10 cellular contexts compared by ENCODE assay signal in genomic region chr5:179313849-179314521, GRCh38. TPM values are rescaled to one million over a fixed set of nuclear protein-coding genes. Genes with fewer than 3 reads are reported as not detected.
A peak's percentile ranks its signal among the peaks of the same experiment; 100 is the strongest.
DNase-seq lines count a peak whose midpoint lies in the region; ATAC-seq and TF ChIP-seq lines count a peak whose summit lies in the region.
"Had no signal": no experiment of that assay in that cellular context is flagged by ENCODE, and none has a peak within 500 bp of the region (broad histone marks: within the 10 kb centered on the region; RNA-seq: fewer than 3 reads in every experiment).

No MANE protein-coding gene starts in this region.

- TF ChIP-seq EP300 in transverse colon (IDR thresholded peaks at IDR 0.05; ENCODE audit: low read depth): no peak

- no peaks in the 10 kb centered on the region for H3K79me2 ChIP-seq in PC-3 (ENCODE audit: low read length)

- H3K36me3 ChIP-seq in transverse colon (no peaks in the 10 kb centered on the region), PC-3 (ENCODE audit: low read depth, low read length) (no peaks in the 10 kb centered on the region)

- H3F3A ChIP-seq in PC-3 (ENCODE audit: low read length, unreplicated experiment): no peaks in the 10 kb centered on the region

- in situ Hi-C loops in transverse colon (cut with MboI; ENCODE audit: low pct_ligation_motif_present in 1 of 4, low pct_unique_long_range_greater_than_20kb in 1 of 4, low sequenced_read_pairs in 3 of 4): no loop called here

- H3K27me3 ChIP-seq in transverse colon (no peaks in the 10 kb centered on the region), PC-3 (ENCODE audit: low read length) (peaks cover 14% of the 10 kb centered on the region; the same call in 1 of the 2 replicates)

- no peak overlapping the region for H3K9ac ChIP-seq in PC-3 (ENCODE audit: low read length)

- POLR2A ChIA-PET in PC-3 (lab: Charles Lee; ENCODE audit: unreplicated experiment): no interaction called here

- intact Hi-C loops in transverse colon (cut with DNase I; ENCODE audit: low total_unique reads) (no loop called here), PC-3 (cut with micrococcal nuclease) (no loop called here)

- no peaks in the 10 kb centered on the region for H4K20me1 ChIP-seq in PC-3 (ENCODE audit: low read length)

- 79% methylated on average over 24 of the region's 31 CpGs; no CpG with 5 or more reads in 1 of the 2 donors for WGBS in transverse colon (ENCODE audit: low coverage in 1 of 2), 2 donors

- no peak overlapping the region for H2AFZ ChIP-seq in PC-3 (ENCODE audit: low read length)

- no peak for ATAC-seq in GM18873 (IDR thresholded peaks at IDR 0.05; ENCODE audit: low FRiP score, unreplicated experiment)
- no peak for ATAC-seq in PC-3
- ATAC-seq: activated CD4-positive, CD25-positive, alpha-beta regulatory T cell treated with anti-CD3 and anti-CD28 coated beads, Interleukin-2, amount 50 U/mL, for 24 hours; naive thymus-derived CD8-positive, alpha-beta T cell; stimulated activated naive B cell treated with anti-CD40 and anti-IgM and Interleukin-4, amounts not matched to agents 10 μg/mL and 1 μg/mL and 100 μg/mL, for 72 hours had no signal

- no peak overlapping the region for H3K4me3 ChIP-seq in transverse colon
- no peak overlapping the region for H3K4me3 ChIP-seq in PC-3 (ENCODE audit: low read length)

- CTCF ChIA-PET in PC-3 (lab: Charles Lee): no interaction called here

- H3K9me2 ChIP-seq in PC-3 (replicated peaks; ENCODE audit: low read length): no peaks in the 10 kb centered on the region

- no peak overlapping the region for H3K4me2 ChIP-seq in PC-3 (ENCODE audit: low read length)

- TF ChIP-seq CTCF in transverse colon (IDR thresholded peaks at IDR 0.05) (no peak), PC-3 (conservative IDR thresholded peaks at IDR 0.05; ENCODE audit: low read depth, low read length) (no peak)

- no peak for TF ChIP-seq POLR2A in transverse colon (IDR thresholded peaks at IDR 0.05)

- peaks cover 0 to 6% (median 4%) of the 10 kb centered on the region in 4 donors for H3K4me1 ChIP-seq in transverse colon
- no peaks in the 10 kb centered on the region for H3K4me1 ChIP-seq in PC-3 (ENCODE audit: insufficient read depth, low read length)

- DNase-seq in NCI-H1092 (lab: John Stamatoyannopoulos, UW) (peak; percentile 61), dedifferentiated amniotic fluid mesenchymal stem cell (ENCODE audit: extremely low spot score) (peak; percentile 71), medulla oblongata (ENCODE audit: extremely low spot score) (peak; percentile 57), transverse colon (peak; percentile 57), PC-3 (no peak)
- no peak for DNase-seq in stimulated activated naive CD4-positive, alpha-beta T cell treated with Interleukin-2 at 50 U/mL for 16 hours (lab: John Stamatoyannopoulos, UW)
- DNase-seq: stimulated activated naive B cell treated with anti-CD40 and anti-IgM and Interleukin-4, amounts not matched to agents 10 μg/mL and 1 μg/mL and 100 μg/mL, for 72 hours had no signal

- peak overlapping the region; percentile 46 to 61 (median 50) for H3K27ac ChIP-seq in transverse colon
- H3K27ac ChIP-seq in PC-3 (ENCODE audit: low read length): no peak overlapping the region

- no peaks in the 10 kb centered on the region for H3K9me3 ChIP-seq in transverse colon
- H3K9me3 ChIP-seq in PC-3 (ENCODE audit: low read length): no peaks in the 10 kb centered on the region

- BruUV-seq in PC-3 (replicated peaks; lab: Mats Ljungman, UMichigan): no TSS peak

RNA-seq across cellular contexts. Expression of gene ADAMTS2, which starts 31.3 kb away (rescaled TPM):
- total RNA-seq in transverse colon (10 to 100 TPM in 2 of 4 donors, 1 to 10 TPM in 2; 6.0 to 20.9 (median 13.5) TPM), PC-3 (2014; rRNA removed) (not detected in 2 replicates)
- total RNA-seq: naive thymus-derived CD8-positive, alpha-beta T cell had no signal

Comparison
In these comparisons a context has a peak if more than half of its experiments do, and no peak if none do; other contexts are left out.
1. DNase-seq: peak in NCI-H1092 (single experiment), dedifferentiated amniotic fluid mesenchymal stem cell (single experiment), medulla oblongata (single experiment) and transverse colon (single experiment); none in stimulated activated naive CD4-positive, alpha-beta T cell treated with Interleukin-2 at 50 U/mL for 16 hours (single experiment) and PC-3 (single experiment).